Comparison of ENCODE assay signal across 8 cellular contexts in the genomic region with DNA sequence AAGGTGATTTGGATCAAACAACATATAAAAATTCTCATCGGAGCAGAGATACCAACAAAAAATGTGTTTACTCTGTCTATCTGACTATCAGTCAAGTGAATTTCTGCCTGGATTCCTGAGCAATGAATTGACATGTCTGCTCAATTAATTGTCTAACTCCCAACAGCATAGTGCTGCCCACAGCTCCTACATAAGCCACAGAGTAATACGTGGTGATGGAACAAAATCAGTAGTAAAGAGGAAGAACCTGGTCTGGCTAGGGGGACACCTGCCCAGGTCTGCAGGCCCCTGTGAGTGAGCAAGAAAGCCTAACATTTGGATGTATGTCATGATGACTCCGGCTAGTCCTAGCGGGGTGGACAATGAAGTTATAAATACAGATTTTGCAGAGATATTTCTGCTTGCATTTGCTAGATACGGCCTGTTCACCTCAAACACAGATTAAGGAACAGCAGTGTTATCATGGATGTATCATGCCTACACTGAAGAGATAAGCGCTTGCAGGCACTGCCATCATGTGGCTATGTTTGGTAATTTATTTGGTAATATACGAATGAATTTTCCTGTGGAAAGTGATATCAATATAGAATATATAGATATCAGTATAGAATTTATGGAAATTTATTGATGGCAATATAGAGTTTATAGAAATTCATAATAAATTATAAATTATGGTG.
DNase-seq lines count a peak whose midpoint lies in the region; ATAC-seq, FAIRE-seq and TF ChIP-seq lines count a peak whose summit lies in the region.

No MANE protein-coding gene starts in this region.

- no peaks in the 10 kb centered on the region for H3K9me3 ChIP-seq in suprapubic skin

- TF ChIP-seq POLR2A in suprapubic skin (IDR thresholded peaks at IDR 0.05), result no peak

- POLR2A ChIA-PET in naive thymus-derived CD8-positive, alpha-beta T cell (lab: Charles Lee), result no interaction called here

- H3K4me1 ChIP-seq in suprapubic skin, result peaks cover 19% of the 10 kb centered on the region

- H3K36me3 ChIP-seq in suprapubic skin, result no peaks in the 10 kb centered on the region

- no peaks in the 10 kb centered on the region for H3K36me3 Mint-ChIP-seq in naive thymus-derived CD8-positive, alpha-beta T cell

- H3K4me3 ChIP-seq in epithelial cell of esophagus (ENCODE audit: low read length) (no peak overlapping the region), suprapubic skin (no peak overlapping the region)

- H3K27ac ChIP-seq in suprapubic skin, result no peak overlapping the region

- no peak overlapping the region for H3K4me3 Mint-ChIP-seq in naive thymus-derived CD8-positive, alpha-beta T cell

- no peaks in the 10 kb centered on the region for H3K9me3 Mint-ChIP-seq in naive thymus-derived CD8-positive, alpha-beta T cell

- FAIRE-seq in D721Med (lab: Jason Lieb, UNC), result peak; percentile 38

- TF ChIP-seq CTCF in D721Med (IDR thresholded peaks at IDR 0.05; ENCODE audit: insufficient read depth, missing control alignments) (peak; percentile 62), epithelial cell of esophagus (IDR thresholded peaks at IDR 0.05; ENCODE audit: insufficient read depth, low read depth, low read length, missing control alignments) (peak; percentile 77), suprapubic skin (IDR thresholded peaks at IDR 0.05) (peak; percentile 41 to 50)

- H3K4me1 Mint-ChIP-seq in naive thymus-derived CD8-positive, alpha-beta T cell, result peaks cover 5 to 9% (median 7%) of the 10 kb centered on the region in 4 donors

- WGBS in suprapubic skin, result 29% methylated on average over 7 of the region's 7 CpGs

- peak; percentile 54 for ATAC-seq in HG03135 (IDR thresholded peaks at IDR 0.05; ENCODE audit: unreplicated experiment)
- peak; percentile 83 to 89 for ATAC-seq in naive thymus-derived CD8-positive, alpha-beta T cell

- H3K27ac Mint-ChIP-seq in naive thymus-derived CD8-positive, alpha-beta T cell, result no peak overlapping the region

- H3K27me3 Mint-ChIP-seq in naive thymus-derived CD8-positive, alpha-beta T cell, result peaks cover 2 to 16% (median 9%) of the 10 kb centered on the region in 5 donors

- TF ChIP-seq EP300 in suprapubic skin (IDR thresholded peaks at IDR 0.05), result no peak

- H3K27me3 ChIP-seq in suprapubic skin, result no peaks in the 10 kb centered on the region

- DNase-seq in D721Med (ENCODE audit: insufficient read length, low spot score) (peak; percentile 20), NCI-H526 (lab: John Stamatoyannopoulos, UW) (peak; percentile 62 to 81), epithelial cell of esophagus (ENCODE audit: low read depth) (peak; percentile 69), suprapubic skin (ENCODE audit: low spot score in 2 of 2) (no peak), 8988T (no peak)
- DNase-seq in activated CD4-positive, alpha-beta T cell treated with anti-CD3 and anti-CD28 coated beads, Interleukin-2, amount 50 U/mL, for 48 hours, result peak; percentile 63 to 71
- DNase-seq in naive thymus-derived CD8-positive, alpha-beta T cell, result peak; percentile 16 to 78 (median 64)

Comparison
In these comparisons a context has a peak if more than half of its experiments do, and no peak if none do; other contexts are left out.
1. DNase-seq: peak in D721Med (single experiment), NCI-H526 (2 of 2), activated CD4-positive, alpha-beta T cell treated with anti-CD3 and anti-CD28 coated beads, Interleukin-2, amount 50 U/mL, for 48 hours (2 of 2), epithelial cell of esophagus (single experiment) and naive thymus-derived CD8-positive, alpha-beta T cell (10 of 10); none in suprapubic skin (0 of 2) and 8988T (single experiment).
2. Peak in every context shown above with its lines, with median percentiles within 50 percentile points of each other: CTCF ChIP-seq.